Comparison of ENCODE assay signal across 17 cellular contexts in the genomic region with DNA sequence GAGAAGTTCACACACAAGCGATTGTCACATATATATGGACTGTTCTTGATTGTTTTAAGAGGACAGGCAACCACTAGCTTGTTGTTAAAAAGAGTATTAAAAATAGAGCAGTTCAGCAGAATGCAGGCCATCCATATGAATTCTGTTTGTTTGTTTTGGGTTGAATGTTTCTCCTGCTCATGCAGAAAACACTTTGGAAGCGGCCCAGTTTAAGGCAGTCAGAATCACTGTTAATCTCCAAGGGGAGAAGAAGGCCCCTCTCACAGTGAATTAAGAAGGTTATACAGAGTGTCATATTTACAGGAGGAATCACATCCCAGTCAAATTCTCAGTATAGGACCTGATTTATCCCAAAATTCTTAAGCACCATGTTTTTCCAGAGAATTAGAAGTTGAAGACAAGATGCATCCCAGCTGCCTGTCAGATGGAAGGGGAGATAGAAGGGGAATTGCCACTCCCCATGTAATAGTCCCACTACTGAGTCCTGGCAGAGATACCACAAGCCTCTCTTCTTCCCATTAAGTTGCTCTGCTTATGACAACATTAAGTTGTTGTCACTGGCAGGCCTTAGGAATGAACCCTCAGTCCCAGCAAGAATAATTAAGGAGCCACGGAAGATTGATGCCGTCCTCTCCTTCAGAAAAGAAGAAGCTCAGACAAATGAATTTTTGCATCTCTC.
"Had no signal": no experiment of that assay in that cellular context is flagged by ENCODE, and none has a peak within 500 bp of the region (broad histone marks: within the 10 kb centered on the region; RNA-seq: fewer than 3 reads in every experiment).

No MANE protein-coding gene starts in this region.

- DNase-seq: activated naive CD4-positive, alpha-beta T cell treated with anti-CD3 and anti-CD28 coated beads, Interleukin-2, amount 50 U/mL, for 16 hours; activated T-cell treated with anti-CD3 and anti-CD28 coated beads for 4 hours; adrenal gland; effector CD4-positive, alpha-beta T cell; foreskin melanocyte; immature natural killer cell; naive B cell; retina; small intestine had no signal

- H3K4me1 ChIP-seq: adrenal gland, suprapubic skin had no signal

- FAIRE-seq: small intestine had no signal

- H3K36me3 Mint-ChIP-seq: immature natural killer cell, naive B cell had no signal

- H3K4me3 Mint-ChIP-seq: central memory CD8-positive, alpha-beta T cell; immature natural killer cell; naive B cell; stimulated activated naive CD8-positive, alpha-beta T cell treated with anti-CD3 and anti-CD28 coated beads, Interleukin-15, Interleukin-2, amounts not matched to agents 100 ng/mL and 50 ng/mL, for 24 hours; type B pancreatic cell had no signal

- H3K27ac ChIP-seq: coronary artery, esophagus muscularis mucosa, neutrophil, suprapubic skin had no signal

- H3K9me3 Mint-ChIP-seq: central memory CD8-positive, alpha-beta T cell; immature natural killer cell; stimulated activated naive CD8-positive, alpha-beta T cell treated with anti-CD3 and anti-CD28 coated beads, Interleukin-15, Interleukin-2, amounts not matched to agents 100 ng/mL and 50 ng/mL, for 24 hours had no signal

- H3K9me3 ChIP-seq: adrenal gland, esophagus muscularis mucosa, neutrophil, suprapubic skin had no signal

- H3K4me1 Mint-ChIP-seq: central memory CD8-positive, alpha-beta T cell; immature natural killer cell; naive B cell had no signal

- H3K36me3 ChIP-seq: adrenal gland, esophagus muscularis mucosa, neutrophil, suprapubic skin had no signal

- ATAC-seq: activated CD4-positive, CD25-positive, alpha-beta regulatory T cell treated with anti-CD3 and anti-CD28 coated beads, Interleukin-2, amount 50 U/mL, for 24 hours had no signal

- H3K27me3 ChIP-seq: adrenal gland, esophagus muscularis mucosa, neutrophil, suprapubic skin had no signal

- H3K27ac Mint-ChIP-seq: immature natural killer cell; naive B cell; stimulated activated naive CD8-positive, alpha-beta T cell treated with anti-CD3 and anti-CD28 coated beads, Interleukin-15, Interleukin-2, amounts not matched to agents 100 ng/mL and 50 ng/mL, for 24 hours; type B pancreatic cell had no signal

- H3K4me3 ChIP-seq: adrenal gland, coronary artery, esophagus muscularis mucosa, suprapubic skin had no signal

- H3K27me3 Mint-ChIP-seq: central memory CD8-positive, alpha-beta T cell; stimulated activated naive CD8-positive, alpha-beta T cell treated with anti-CD3 and anti-CD28 coated beads, Interleukin-15, Interleukin-2, amounts not matched to agents 100 ng/mL and 50 ng/mL, for 24 hours had no signal
